In genomic region chr7:143514995-143515735, GRCh38 we compare ENCODE assay signal across 20 cellular contexts. TPM values are rescaled to one million over a fixed set of nuclear protein-coding genes. Genes with fewer than 3 reads are reported as not detected.
"Had no signal": no experiment of that assay in that cellular context is flagged by ENCODE, and none has a peak within 500 bp of the region (broad histone marks: within the 10 kb centered on the region; RNA-seq: fewer than 3 reads in every experiment).

No MANE protein-coding gene starts in this region.

- H3K9me3 Mint-ChIP-seq: brain; central memory CD8-positive, alpha-beta T cell; stimulated activated naive B cell treated with anti-CD40 and anti-IgM and Interleukin-4, amounts not matched to agents 10 μg/mL and 1 μg/mL and 100 μg/mL, for 72 hours; T-helper 2 cell treated with Interferon-gamma antibody and Interleukin-4, amounts not matched to agents 5 μg/mL and 100 μg/mL, for 36 hours had no signal

- H3K4me3 Mint-ChIP-seq: activated naive CD8-positive, alpha-beta T cell; brain; central memory CD8-positive, alpha-beta T cell; nephron progenitor cell; stimulated activated naive B cell treated with anti-CD40 and anti-IgM and Interleukin-4, amounts not matched to agents 10 μg/mL and 1 μg/mL and 100 μg/mL, for 72 hours; T-helper 2 cell treated with Interferon-gamma antibody and Interleukin-4, amounts not matched to agents 5 μg/mL and 100 μg/mL, for 36 hours had no signal

- H3K4me3 ChIP-seq: thyroid gland, uterus had no signal

- H3K27ac Mint-ChIP-seq: activated naive CD8-positive, alpha-beta T cell; brain; nephron progenitor cell; stimulated activated naive B cell treated with anti-CD40 and anti-IgM and Interleukin-4, amounts not matched to agents 10 μg/mL and 1 μg/mL and 100 μg/mL, for 72 hours; T-helper 2 cell treated with Interferon-gamma antibody and Interleukin-4, amounts not matched to agents 5 μg/mL and 100 μg/mL, for 36 hours had no signal

- H3K27me3 Mint-ChIP-seq: activated naive CD8-positive, alpha-beta T cell; brain had no signal

- ATAC-seq: stimulated activated naive B cell treated with anti-CD40 and anti-IgM and Interleukin-4, amounts not matched to agents 10 μg/mL and 1 μg/mL and 100 μg/mL, for 72 hours had no signal

- H3K27ac ChIP-seq: thyroid gland, uterus had no signal

- DNase-seq: activated CD4-positive, alpha-beta T cell treated with anti-CD3 and anti-CD28 coated beads, Interleukin-2, amount 50 U/mL, for 1 hour; activated CD4-positive, CD25-positive, alpha-beta regulatory T cell; activated CD8-positive, alpha-beta memory T cell treated with anti-CD3 and anti-CD28 coated beads for 24 hours; activated gamma-delta T cell treated with Interleukin-2 at 50 U/mL for 16 hours; amygdala; erythroblast; glutamatergic neuron; kidney glomerular epithelial cell; nephron progenitor cell; stimulated activated CD4-positive, alpha-beta T cell treated with anti-CD3 and anti-CD28 coated beads, Interleukin-4, amount 100 ng/mL, for 1 hour; stimulated activated naive B cell treated with anti-CD40 and anti-IgM and Interleukin-4, amounts not matched to agents 10 μg/mL and 1 μg/mL and 100 μg/mL, for 72 hours; thyroid gland; uterus had no signal

- H3K4me1 Mint-ChIP-seq: central memory CD8-positive, alpha-beta T cell; stimulated activated naive B cell treated with anti-CD40 and anti-IgM and Interleukin-4, amounts not matched to agents 10 μg/mL and 1 μg/mL and 100 μg/mL, for 72 hours had no signal

- H3K27me3 ChIP-seq: thyroid gland, uterus had no signal

- H3K36me3 Mint-ChIP-seq: brain; stimulated activated naive B cell treated with anti-CD40 and anti-IgM and Interleukin-4, amounts not matched to agents 10 μg/mL and 1 μg/mL and 100 μg/mL, for 72 hours had no signal

RNA-seq across cellular contexts. Expression of gene TAS2R41, which starts 37.5 kb away (rescaled TPM):
- total RNA-seq: mesenteric fat pad, omental fat pad, skeletal muscle tissue, thyroid gland had no signal

RNA-seq across cellular contexts. Expression of gene CTAGE15, which starts 56.4 kb away (rescaled TPM):
- total RNA-seq: mesenteric fat pad had no signal
